Comparison of ENCODE assay signal across 12 cellular contexts in the genomic region with DNA sequence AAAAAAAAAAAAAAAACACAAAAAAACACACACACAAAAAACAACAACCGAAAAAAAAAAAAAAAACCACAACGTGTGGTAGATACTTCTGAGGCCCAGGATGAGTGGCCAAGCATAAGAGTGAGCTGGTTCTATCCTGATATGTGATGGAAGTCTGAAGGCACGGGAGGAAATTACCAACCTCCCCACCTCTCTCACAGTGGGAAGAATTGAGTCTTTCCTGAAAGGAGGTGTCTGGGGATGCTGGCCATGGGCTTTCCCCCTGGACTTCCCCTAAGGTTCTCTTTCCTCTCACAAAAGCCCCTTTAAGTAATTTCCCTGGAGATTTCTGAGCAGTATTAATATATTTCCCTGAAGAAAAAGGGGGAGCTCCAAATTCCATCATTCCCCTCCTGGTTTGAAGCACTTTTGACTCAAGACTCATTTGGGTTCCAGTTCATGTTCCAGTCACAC.
"Had no signal": no experiment of that assay in that cellular context is flagged by ENCODE, and none has a peak within 500 bp of the region (broad histone marks: within the 10 kb centered on the region; RNA-seq: fewer than 3 reads in every experiment).

No MANE protein-coding gene starts in this region.

- H3K4me3 Mint-ChIP-seq: central memory CD8-positive, alpha-beta T cell; effector memory CD8-positive, alpha-beta T cell; neural crest cell had no signal

- H3K27ac Mint-ChIP-seq: effector memory CD8-positive, alpha-beta T cell had no signal

- H3K36me3 ChIP-seq: pancreas had no signal

- H3K9me3 ChIP-seq: pancreas had no signal

- H3K9me3 Mint-ChIP-seq: central memory CD8-positive, alpha-beta T cell; effector memory CD8-positive, alpha-beta T cell; neural crest cell had no signal

- ATAC-seq: effector memory CD8-positive, alpha-beta T cell; left ventricle myocardium superior; pancreas had no signal

- DNase-seq: activated CD4-positive, alpha-beta T cell treated with anti-CD3 and anti-CD28 coated beads, Interleukin-2, amount 50 U/mL, for 1 hour; activated gamma-delta T cell treated with Interleukin-2 at 50 U/mL for 16 hours; cortex of kidney; effector memory CD8-positive, alpha-beta T cell; left ventricle myocardium superior; pancreas; stimulated activated CD4-positive, alpha-beta T cell treated with anti-CD3 and anti-CD28 coated beads, Interleukin-4, amount 100 ng/mL, for 1 hour; stimulated activated CD8-positive, alpha-beta memory T cell treated with anti-CD3 and anti-CD28 coated beads, Interleukin-4, amount 100 ng/mL, for 48 hours; trophoblast cell had no signal

- H3K27me3 Mint-ChIP-seq: central memory CD8-positive, alpha-beta T cell; effector memory CD8-positive, alpha-beta T cell had no signal

- H3K27ac ChIP-seq: pancreas, SK-N-MC had no signal

- H3K4me3 ChIP-seq: pancreas, SK-N-MC had no signal

- H3K27me3 ChIP-seq: pancreas had no signal
